Comparison of ENCODE assay signal across 9 cellular contexts in the genomic region with DNA sequence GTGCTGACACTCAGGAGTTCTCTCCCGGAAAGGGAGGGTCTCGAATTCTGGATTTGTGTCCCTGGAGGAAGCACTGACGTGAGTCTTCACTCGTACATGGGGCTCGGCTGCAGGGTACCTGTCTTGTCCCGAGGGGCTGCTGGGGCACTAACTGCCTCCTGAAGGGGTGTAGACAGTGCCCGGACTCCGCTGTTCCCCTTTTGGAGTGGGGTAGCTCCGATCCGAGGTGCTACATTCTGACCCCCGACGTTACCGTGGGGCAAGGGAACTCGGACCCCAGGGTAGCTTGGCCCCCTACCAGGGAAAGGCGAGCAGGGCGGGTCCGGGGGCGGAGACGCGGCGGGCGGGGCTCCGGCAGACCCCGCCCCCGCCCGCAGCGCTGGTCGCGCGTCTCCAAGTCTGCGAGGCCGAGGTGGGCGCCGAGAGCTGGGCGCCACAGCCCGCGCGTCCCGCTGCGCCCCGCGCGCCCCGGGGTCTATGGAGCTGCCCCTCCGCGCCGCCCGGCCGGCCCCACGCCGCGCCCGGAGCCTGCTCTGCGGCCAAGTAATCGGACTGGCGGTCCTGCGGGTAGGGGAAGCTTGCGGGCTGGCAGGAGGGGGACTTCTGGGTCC. TPM values are rescaled to one million over a fixed set of nuclear protein-coding genes. Genes with fewer than 3 reads are reported as not detected.
A peak's percentile ranks its signal among the peaks of the same experiment; 100 is the strongest.
DNase-seq lines count a peak whose midpoint lies in the region; ATAC-seq and TF ChIP-seq lines count a peak whose summit lies in the region.
"Had no signal": no experiment of that assay in that cellular context is flagged by ENCODE, and none has a peak within 500 bp of the region (broad histone marks: within the 10 kb centered on the region; RNA-seq: fewer than 3 reads in every experiment).

A gene with protein sequence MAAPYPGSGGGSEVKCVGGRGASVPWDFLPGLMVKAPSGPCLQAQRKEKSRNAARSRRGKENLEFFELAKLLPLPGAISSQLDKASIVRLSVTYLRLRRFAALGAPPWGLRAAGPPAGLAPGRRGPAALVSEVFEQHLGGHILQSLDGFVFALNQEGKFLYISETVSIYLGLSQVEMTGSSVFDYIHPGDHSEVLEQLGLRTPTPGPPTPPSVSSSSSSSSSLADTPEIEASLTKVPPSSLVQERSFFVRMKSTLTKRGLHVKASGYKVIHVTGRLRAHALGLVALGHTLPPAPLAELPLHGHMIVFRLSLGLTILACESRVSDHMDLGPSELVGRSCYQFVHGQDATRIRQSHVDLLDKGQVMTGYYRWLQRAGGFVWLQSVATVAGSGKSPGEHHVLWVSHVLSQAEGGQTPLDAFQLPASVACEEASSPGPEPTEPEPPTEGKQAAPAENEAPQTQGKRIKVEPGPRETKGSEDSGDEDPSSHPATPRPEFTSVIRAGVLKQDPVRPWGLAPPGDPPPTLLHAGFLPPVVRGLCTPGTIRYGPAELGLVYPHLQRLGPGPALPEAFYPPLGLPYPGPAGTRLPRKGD (plus strand): TSS at position 407 of the 611 bp plus-strand sequence. CDS start 1,211 bp downstream, outside the sequence.

- H3K9ac ChIP-seq in skeletal muscle satellite cell (ENCODE audit: low read depth, low read length) = no peak within 1 kb of the TSS
- H3K9ac ChIP-seq: KMS-11 had no signal

- H3K9me2 ChIP-seq in hepatocyte (replicated peaks; ENCODE audit: insufficient read depth) = no peaks in the 10 kb centered on the region

- ATAC-seq in SK-N-SH treated with all-trans-retinoic acid at 6 μM for 48 hours = peak; percentile 11; the same call in 1 of the 3 replicates
- no peak for ATAC-seq in GM21737 (IDR thresholded peaks at IDR 0.05; ENCODE audit: unreplicated experiment)

- H3K4me3 ChIP-seq in hepatocyte = no peak within 1 kb of the TSS
- H3K4me3 ChIP-seq in skeletal muscle satellite cell (ENCODE audit: low read length) = peak within 1 kb of the TSS; percentile 60

- H3K27me3 ChIP-seq in hepatocyte = peaks cover 54% of the 10 kb centered on the region
- peaks cover 47% of the 10 kb centered on the region for H3K27me3 ChIP-seq in skeletal muscle satellite cell (ENCODE audit: control insufficient read depth, insufficient read depth, low read length)

- no peak within 1 kb of the TSS for H2AFZ ChIP-seq in hepatocyte

- no peaks in the 10 kb centered on the region for H4K20me1 ChIP-seq in hepatocyte (ENCODE audit: insufficient read depth, poor library complexity, severe bottlenecking)

- H3K27ac ChIP-seq in hepatocyte = no peak within 1 kb of the TSS
- H3K27ac ChIP-seq: KMS-11 had no signal

- H3K36me3 ChIP-seq in hepatocyte (replicated peaks; ENCODE audit: insufficient read depth, low read depth) (no peaks in the 10 kb centered on the region), skeletal muscle satellite cell (ENCODE audit: insufficient read depth, low read length) (no peaks in the 10 kb centered on the region)

- H3K79me2 ChIP-seq in hepatocyte = no peaks in the 10 kb centered on the region

- DNase-seq in NCI-H1417 (lab: John Stamatoyannopoulos, UW) = peak in 2 of 3 experiments; percentile 19 to 30
- DNase-seq in NCI-H1417 treated with DMSO at 0.1 percent for 48 hours (lab: John Stamatoyannopoulos, UW) = no peak
- peak; percentile 19 for DNase-seq in hepatocyte (ENCODE audit: low spot score)
- no peak for DNase-seq in NCI-H2029 treated with DMSO at 0.1 percent for 48 hours (lab: John Stamatoyannopoulos, UW)
- DNase-seq in NOMO-1 (lab: John Stamatoyannopoulos, UW; ENCODE audit: unreplicated experiment in 2 of 2) = no peak

- H3K4me2 ChIP-seq in hepatocyte (peak within 1 kb of the TSS; percentile 86), skeletal muscle satellite cell (ENCODE audit: low read length) (peak within 1 kb of the TSS; percentile 86)
- H3K4me2 ChIP-seq: KMS-11 had no signal

- H3K9me3 ChIP-seq in hepatocyte (ENCODE audit: low read depth) (no peaks in the 10 kb centered on the region), skeletal muscle satellite cell (replicated peaks; ENCODE audit: low read length) (no peaks in the 10 kb centered on the region)

- TF ChIP-seq CTCF in hepatocyte (IDR thresholded peaks at IDR 0.05; ENCODE audit: poor library complexity) = no peak

- peaks cover 18% of the 10 kb centered on the region for H3K4me1 ChIP-seq in hepatocyte (ENCODE audit: insufficient read depth)
- H3K4me1 ChIP-seq in skeletal muscle satellite cell (ENCODE audit: control insufficient read depth, insufficient read depth, low read length) = peaks cover 16% of the 10 kb centered on the region

- 14% methylated on average over 10 of the region's 58 CpGs for WGBS in hepatocyte (ENCODE audit: low lambda C conversion rate, missing lambda C conversion rate)

TF ChIP-seq in SK-N-SH treated with all-trans-retinoic acid at 6 μM for 48 hours, 23 proteins besides CTCF, POLR2A, EP300 and RAD21:
- TF ChIP-seq CSDC2 (CRISPR knock-in tag; IDR thresholded peaks at IDR 0.05) = no peak
- TF ChIP-seq PPARA (CRISPR knock-in tag; IDR thresholded peaks at IDR 0.05; ENCODE audit: borderline replicate concordance) = no peak
- TF ChIP-seq ISL1 (CRISPR knock-in tag; IDR thresholded peaks at IDR 0.05) = no peak
- no peak for TF ChIP-seq ESRRG (CRISPR knock-in tag; IDR thresholded peaks at IDR 0.05)
- no peak for TF ChIP-seq ZNF70 (CRISPR knock-in tag; IDR thresholded peaks at IDR 0.05)
- no peak for TF ChIP-seq TOX (CRISPR knock-in tag; IDR thresholded peaks at IDR 0.05; ENCODE audit: borderline replicate concordance)
- no peak for TF ChIP-seq ZC3H10 (CRISPR knock-in tag; IDR thresholded peaks at IDR 0.05)
- TF ChIP-seq, protein P1, sequence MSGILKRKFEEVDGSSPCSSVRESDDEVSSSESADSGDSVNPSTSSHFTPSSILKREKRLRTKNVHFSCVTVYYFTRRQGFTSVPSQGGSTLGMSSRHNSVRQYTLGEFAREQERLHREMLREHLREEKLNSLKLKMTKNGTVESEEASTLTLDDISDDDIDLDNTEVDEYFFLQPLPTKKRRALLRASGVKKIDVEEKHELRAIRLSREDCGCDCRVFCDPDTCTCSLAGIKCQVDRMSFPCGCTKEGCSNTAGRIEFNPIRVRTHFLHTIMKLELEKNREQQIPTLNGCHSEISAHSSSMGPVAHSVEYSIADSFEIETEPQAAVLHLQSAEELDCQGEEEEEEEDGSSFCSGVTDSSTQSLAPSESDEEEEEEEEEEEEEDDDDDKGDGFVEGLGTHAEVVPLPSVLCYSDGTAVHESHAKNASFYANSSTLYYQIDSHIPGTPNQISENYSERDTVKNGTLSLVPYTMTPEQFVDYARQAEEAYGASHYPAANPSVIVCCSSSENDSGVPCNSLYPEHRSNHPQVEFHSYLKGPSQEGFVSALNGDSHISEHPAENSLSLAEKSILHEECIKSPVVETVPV (CRISPR knock-in tag; IDR thresholded peaks at IDR 0.05) = no peak
- TF ChIP-seq BACH2 (CRISPR knock-in tag; IDR thresholded peaks at IDR 0.05; ENCODE audit: borderline replicate concordance) = no peak
- no peak for TF ChIP-seq SNAI2 (CRISPR knock-in tag; IDR thresholded peaks at IDR 0.05)
- TF ChIP-seq OSR1 (CRISPR knock-in tag; IDR thresholded peaks at IDR 0.05) = no peak
- TF ChIP-seq GLIS3 (CRISPR knock-in tag; IDR thresholded peaks at IDR 0.05) = no peak
- TF ChIP-seq ZNF565 (CRISPR knock-in tag; conservative IDR thresholded peaks at IDR 0.05; ENCODE audit: low read depth) = no peak
- no peak for TF ChIP-seq ZFP30 (CRISPR knock-in tag; IDR thresholded peaks at IDR 0.05)
- TF ChIP-seq ZFP3 (CRISPR knock-in tag; IDR thresholded peaks at IDR 0.05) = no peak
- no peak for TF ChIP-seq RARB (CRISPR knock-in tag; IDR thresholded peaks at IDR 0.05)
- TF ChIP-seq, protein P2, sequence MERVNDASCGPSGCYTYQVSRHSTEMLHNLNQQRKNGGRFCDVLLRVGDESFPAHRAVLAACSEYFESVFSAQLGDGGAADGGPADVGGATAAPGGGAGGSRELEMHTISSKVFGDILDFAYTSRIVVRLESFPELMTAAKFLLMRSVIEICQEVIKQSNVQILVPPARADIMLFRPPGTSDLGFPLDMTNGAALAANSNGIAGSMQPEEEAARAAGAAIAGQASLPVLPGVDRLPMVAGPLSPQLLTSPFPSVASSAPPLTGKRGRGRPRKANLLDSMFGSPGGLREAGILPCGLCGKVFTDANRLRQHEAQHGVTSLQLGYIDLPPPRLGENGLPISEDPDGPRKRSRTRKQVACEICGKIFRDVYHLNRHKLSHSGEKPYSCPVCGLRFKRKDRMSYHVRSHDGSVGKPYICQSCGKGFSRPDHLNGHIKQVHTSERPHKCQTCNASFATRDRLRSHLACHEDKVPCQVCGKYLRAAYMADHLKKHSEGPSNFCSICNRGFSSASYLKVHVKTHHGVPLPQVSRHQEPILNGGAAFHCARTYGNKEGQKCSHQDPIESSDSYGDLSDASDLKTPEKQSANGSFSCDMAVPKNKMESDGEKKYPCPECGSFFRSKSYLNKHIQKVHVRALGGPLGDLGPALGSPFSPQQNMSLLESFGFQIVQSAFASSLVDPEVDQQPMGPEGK (CRISPR knock-in tag; IDR thresholded peaks at IDR 0.05; ENCODE audit: borderline replicate concordance) = no peak

RNA-seq across cellular contexts. Expression of the gene that starts here (rescaled TPM):
- total RNA-seq in hepatocyte = 0.20 and 0.23 TPM in 2 replicates
- 4.5 and 5.5 TPM in 2 replicates for polyA plus RNA-seq in hepatocyte
- 3.7 and 4.3 TPM in 2 replicates for total RNA-seq in skeletal muscle satellite cell (2012; rRNA removed)

Comparison
In these comparisons a context has a peak if more than half of its experiments do, and no peak if none do; other contexts are left out.
1. DNase-seq: peak in NCI-H1417 (2 of 3) and hepatocyte (single experiment); none in NCI-H1417 treated with DMSO at 0.1 percent for 48 hours (single experiment), NCI-H2029 treated with DMSO at 0.1 percent for 48 hours (single experiment) and NOMO-1 (0 of 2).